1 cellular context compared by ENCODE assay signal in the genomic region with DNA sequence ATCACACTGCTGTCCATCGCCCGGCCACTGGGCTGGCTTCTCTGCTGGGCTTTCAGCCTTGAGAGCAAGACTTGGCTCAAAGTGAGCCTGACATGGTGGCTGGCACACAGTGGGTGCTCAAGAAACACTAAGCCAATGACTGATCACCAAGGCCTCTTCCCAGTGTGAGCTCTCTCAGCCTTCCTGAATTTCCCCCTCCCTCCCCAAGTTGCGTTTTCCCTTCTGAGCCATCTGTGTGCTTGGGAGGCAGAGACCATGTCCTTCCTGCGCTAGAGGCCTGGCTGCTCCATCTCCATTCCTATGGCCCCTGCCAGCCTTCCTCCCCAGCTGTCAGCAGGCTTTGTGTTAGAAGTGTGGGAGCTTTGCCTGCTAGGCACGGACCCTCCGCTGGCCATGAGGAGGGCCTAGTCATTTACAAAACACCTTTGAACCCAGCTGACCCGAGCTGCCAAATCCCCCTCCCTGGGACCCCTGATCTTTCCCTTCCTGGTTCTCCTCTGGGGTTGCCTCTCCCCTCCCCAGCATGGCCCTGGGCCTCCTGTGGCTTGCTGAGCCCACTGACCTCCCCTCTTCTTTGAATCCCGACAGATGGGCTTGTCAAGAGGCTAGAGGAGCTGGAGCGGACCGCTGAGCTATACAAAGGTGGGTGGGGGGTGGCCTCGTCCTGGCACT.
TF ChIP-seq lines count a peak whose summit lies in the region.

No MANE protein-coding gene starts in this region.

TF ChIP-seq in WTC11, 78 proteins besides CTCF, POLR2A, EP300 and RAD21 (continued from another document):
- TF ChIP-seq, protein P1, sequence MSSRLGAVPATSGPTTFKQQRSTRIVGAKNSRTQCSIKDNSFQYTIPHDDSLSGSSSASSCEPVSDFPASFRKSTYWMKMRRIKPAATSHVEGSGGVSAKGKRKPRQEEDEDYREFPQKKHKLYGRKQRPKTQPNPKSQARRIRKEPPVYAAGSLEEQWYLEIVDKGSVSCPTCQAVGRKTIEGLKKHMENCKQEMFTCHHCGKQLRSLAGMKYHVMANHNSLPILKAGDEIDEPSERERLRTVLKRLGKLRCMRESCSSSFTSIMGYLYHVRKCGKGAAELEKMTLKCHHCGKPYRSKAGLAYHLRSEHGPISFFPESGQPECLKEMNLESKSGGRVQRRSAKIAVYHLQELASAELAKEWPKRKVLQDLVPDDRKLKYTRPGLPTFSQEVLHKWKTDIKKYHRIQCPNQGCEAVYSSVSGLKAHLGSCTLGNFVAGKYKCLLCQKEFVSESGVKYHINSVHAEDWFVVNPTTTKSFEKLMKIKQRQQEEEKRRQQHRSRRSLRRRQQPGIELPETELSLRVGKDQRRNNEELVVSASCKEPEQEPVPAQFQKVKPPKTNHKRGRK (CRISPR knock-in tag; IDR thresholded peaks at IDR 0.05; ENCODE audit: borderline replicate concordance): no peak
- TF ChIP-seq AFF4 (CRISPR knock-in tag; IDR thresholded peaks at IDR 0.05; ENCODE audit: borderline replicate concordance): no peak
